Comparison of ENCODE assay signal across 22 cellular contexts in genomic region chr11:116537736-116538135, GRCh38.
DNase-seq lines count a peak whose midpoint lies in the region; ATAC-seq, FAIRE-seq and TF ChIP-seq lines count a peak whose summit lies in the region.
"Had no signal": no experiment of that assay in that cellular context is flagged by ENCODE, and none has a peak within 500 bp of the region (broad histone marks: within the 10 kb centered on the region; RNA-seq: fewer than 3 reads in every experiment).

No MANE protein-coding gene starts in this region.

- no peaks in the 10 kb centered on the region for H3K9me3 ChIP-seq in WERI-Rb-1 (ENCODE audit: severe bottlenecking)
- peaks cover 0 to 3% of the 10 kb centered on the region in 2 experiments; a peak in 1 of 4 replicates for H3K9me3 ChIP-seq in H1 (ENCODE audit: insufficient read depth in 2 of 2, low read depth in 1 of 2, low read length in 1 of 2)
- H3K9me3 ChIP-seq in sigmoid colon = peaks cover 0 to 2% (median 0%) of the 10 kb centered on the region in 4 donors
- H3K9me3 ChIP-seq: BLaER1, HAP-1 had no signal

- H3K36me3 Mint-ChIP-seq in Calu3 (ENCODE audit: insufficient read depth, unreplicated experiment) = no peaks in the 10 kb centered on the region
- H3K36me3 Mint-ChIP-seq: CD4-positive, CD25-positive, alpha-beta regulatory T cell; CD8-positive, alpha-beta memory T cell had no signal

- H3K4me3 ChIP-seq in WERI-Rb-1 (ENCODE audit: low read depth, low read length) = no peak overlapping the region
- no peak overlapping the region for H3K4me3 ChIP-seq in H1 (ENCODE audit: extremely low read depth in 1 of 4, insufficient read depth in 2 of 4, low read depth in 3 of 4, low read length in 4 of 4)
- H3K4me3 ChIP-seq in sigmoid colon = no peak overlapping the region
- H3K4me3 ChIP-seq: BLaER1, GM23338, HAP-1 had no signal

- no peak overlapping the region for H3K4ac ChIP-seq in H1 (replicated peaks; ENCODE audit: insufficient read length, low read depth, low read length)

- H3K27me3 ChIP-seq in WERI-Rb-1 (ENCODE audit: insufficient read depth, low read depth, severe bottlenecking) (no peaks in the 10 kb centered on the region), H1 (replicated peaks in 1 of 4; ENCODE audit: control insufficient read depth in 3 of 4, extremely low read depth in 1 of 4, insufficient read depth in 3 of 4, low read length in 3 of 4) (peaks cover 0 to 4% (median 0%) of the 10 kb centered on the region in 4 experiments; a peak in 3 of 7 replicates), sigmoid colon (peaks cover 0 to 7% (median 0%) of the 10 kb centered on the region in 3 donors)
- H3K27me3 ChIP-seq: BLaER1 had no signal

- H3K56ac ChIP-seq in H1 (replicated peaks; ENCODE audit: insufficient read length, low read depth, low read length) = no peak overlapping the region

- H2BK12ac ChIP-seq in H1 (ENCODE audit: low read depth, low read length) = no peak overlapping the region

- H2BK20ac ChIP-seq in H1 (ENCODE audit: low read length) = no peak overlapping the region

- ATAC-seq in HG02571 (IDR thresholded peaks at IDR 0.05; ENCODE audit: unreplicated experiment) = no peak
- ATAC-seq: GM23338 had no signal

- H2BK15ac ChIP-seq in H1 (ENCODE audit: low read length) = peak overlapping the region; percentile 40

- H3K79me1 ChIP-seq in H1 (ENCODE audit: low read depth, low read length) = no peaks in the 10 kb centered on the region

- H3K4me3 Mint-ChIP-seq in Calu3 (ENCODE audit: low read depth, unreplicated experiment) = no peak overlapping the region
- H3K4me3 Mint-ChIP-seq: B cell; CD4-positive, CD25-positive, alpha-beta regulatory T cell; CD8-positive, alpha-beta memory T cell; GM23338; HFFc6 had no signal

- no peak for TF ChIP-seq RAD21 in H1 (IDR thresholded peaks at IDR 0.05 in 1 of 2, conservative IDR thresholded peaks at IDR 0.05 in 1 of 2; ENCODE audit: low read depth in 2 of 2, low read length in 2 of 2)

- no peak for TF ChIP-seq EP300 in H1 (IDR thresholded peaks at IDR 0.05; ENCODE audit: borderline replicate concordance in 1 of 2, low read depth in 2 of 2, low read length in 2 of 2)
- no peak for TF ChIP-seq EP300 in sigmoid colon (IDR thresholded peaks at IDR 0.05)

- peaks cover 0 to 4% (median 1%) of the 10 kb centered on the region in 4 experiments; a peak in 2 of 7 replicates for H3K4me1 ChIP-seq in H1 (replicated peaks in 1 of 4; ENCODE audit: control insufficient read depth in 3 of 4, insufficient read depth in 4 of 4, low read length in 3 of 4)
- H3K4me1 ChIP-seq in sigmoid colon = no peaks in the 10 kb centered on the region
- H3K4me1 ChIP-seq: BLaER1, HAP-1 had no signal

- 92% methylated on average over 10 of the region's 11 CpGs; no CpG with 5 or more reads in 1 of the 2 experiments for WGBS in H1 (ENCODE audit: extremely low coverage in 1 of 2, insufficient coverage in 1 of 2, insufficient read length in 1 of 2, insufficient replicate concordance in 2 of 2, low coverage in 1 of 2, low lambda C conversion rate in 2 of 2, missing lambda C conversion rate in 1 of 2), 2 experiments
- WGBS in sigmoid colon, 2 donors = 78 to 83% methylated on average over 11 of the region's 11 CpGs

- TF ChIP-seq POLR2A in H1 (IDR thresholded peaks at IDR 0.05; ENCODE audit: control extremely low read depth in 1 of 2, low read depth in 2 of 2, low read length in 2 of 2) = no peak
- TF ChIP-seq POLR2A in sigmoid colon (IDR thresholded peaks at IDR 0.05) = no peak

- peaks cover 78% of the 10 kb centered on the region for H3K27me3 Mint-ChIP-seq in Calu3 (ENCODE audit: unreplicated experiment)

- CTCF ChIA-PET in H1 (lab: Charles Lee; ENCODE audit: partially characterized antibody) = interaction anchor here (1.9 to 11.6 kb wide), 4 partner anchors 10 to 102 kb away, joined by 5 to 96 read pairs (median 43); no protein-coding TSS in a partner anchor
- CTCF ChIA-PET in Calu3 (lab: Charles Lee) = no interaction called here

- no peak overlapping the region for H3K4me2 ChIP-seq in H1 (ENCODE audit: insufficient read depth in 1 of 2, low read depth in 2 of 2, low read length in 2 of 2)
- H3K4me2 ChIP-seq: BLaER1, GM23338 had no signal

- no peak overlapping the region for H4K8ac ChIP-seq in H1 (ENCODE audit: extremely low read depth, insufficient read depth, low read length)

- intact Hi-C loops in sigmoid colon (cut with DNase I) = no loop called here
- intact Hi-C loops in Calu3 (cut with micrococcal nuclease; ENCODE audit: unreplicated experiment) = no loop called here

- no peak overlapping the region for H2AK5ac ChIP-seq in H1 (ENCODE audit: low read depth, low read length)

- H3K9ac ChIP-seq in H1 (replicated peaks in 1 of 4; ENCODE audit: extremely low read depth in 1 of 4, low read depth in 3 of 4, low read length in 3 of 4) = no peak overlapping the region
- H3K9ac ChIP-seq: BLaER1 had no signal

- BruUV-seq in Calu3 (replicated peaks; lab: Mats Ljungman, UMichigan) = no TSS peak

- no peak overlapping the region for H2AFZ ChIP-seq in H1 (ENCODE audit: low read length)
- H2AFZ ChIP-seq: GM23338 had no signal

- POLR2A ChIA-PET in H1 (lab: Charles Lee; ENCODE audit: partially characterized antibody) = no interaction called here

- H3K18ac ChIP-seq in H1 (ENCODE audit: extremely low read depth, low read length) = no peak overlapping the region

- no peaks in the 10 kb centered on the region for H3K9me3 Mint-ChIP-seq in Calu3 (ENCODE audit: low read depth, unreplicated experiment)

- H2BK120ac ChIP-seq in H1 (replicated peaks; ENCODE audit: low read depth, low read length) = no peak overlapping the region

- H4K5ac ChIP-seq in H1 (ENCODE audit: insufficient read length, low read depth, low read length) = no peak overlapping the region

- H4K91ac ChIP-seq in H1 (replicated peaks; ENCODE audit: insufficient read length, low read length) = no peak overlapping the region

- no peak overlapping the region for H3K14ac ChIP-seq in H1 (ENCODE audit: insufficient read length)

- TF ChIP-seq CTCF in WERI-Rb-1 (IDR thresholded peaks at IDR 0.05; ENCODE audit: low read depth, low read length) (no peak), H1 (IDR thresholded peaks at IDR 0.05; ENCODE audit: control extremely low read depth in 1 of 3, insufficient read depth in 1 of 3, low read depth in 1 of 3, low read length in 3 of 3) (no peak), sigmoid colon (IDR thresholded peaks at IDR 0.05) (no peak), Calu3 (IDR thresholded peaks at IDR 0.05; ENCODE audit: unreplicated experiment) (no peak)

- no peak overlapping the region for H2BK5ac ChIP-seq in H1 (ENCODE audit: low read depth, low read length)

- H3K36me3 ChIP-seq in WERI-Rb-1 (no peaks in the 10 kb centered on the region), H1 (ENCODE audit: control insufficient read depth in 2 of 4, insufficient read depth in 4 of 4, low read length in 3 of 4) (no peaks in the 10 kb centered on the region), sigmoid colon (no peaks in the 10 kb centered on the region)
- H3K36me3 ChIP-seq: BLaER1, HAP-1 had no signal

- H3K4me1 Mint-ChIP-seq in Calu3 (ENCODE audit: low read depth, unreplicated experiment) = no peaks in the 10 kb centered on the region
- H3K4me1 Mint-ChIP-seq: B cell; CD4-positive, CD25-positive, alpha-beta regulatory T cell; CD8-positive, alpha-beta memory T cell had no signal

- FAIRE-seq in H1 (lab: Jason Lieb, UNC) = no peak
- FAIRE-seq: A204.1, G401.6, GM12892, GM19239, H54 had no signal

- no peak overlapping the region for H3K27ac Mint-ChIP-seq in Calu3 (ENCODE audit: unreplicated experiment)
- H3K27ac Mint-ChIP-seq: B cell; CD4-positive, CD25-positive, alpha-beta regulatory T cell; CD8-positive, alpha-beta memory T cell; GM23338; HFFc6 had no signal

- H3K23me2 ChIP-seq in H1 (ENCODE audit: low read depth, low read length) = no peaks in the 10 kb centered on the region; the same call in 1 of the 2 replicates

- DNase-seq in WERI-Rb-1 = no peak
- no peak for DNase-seq in H1 (ENCODE audit: low read depth in 1 of 2, low spot score in 2 of 2)
- peak; percentile 76 for DNase-seq in mesenteric fat pad (ENCODE audit: low spot score)
- peak; percentile 34 for DNase-seq in sigmoid colon
- DNase-seq in NCI-H524 treated with DMSO at 0.1 percent for 48 hours (lab: John Stamatoyannopoulos, UW) = no peak
- DNase-seq in Calu3 = no peak
- DNase-seq: CD4-positive, CD25-positive, alpha-beta regulatory T cell; CD8-positive, alpha-beta memory T cell; DND-41; HFFc6 had no signal

- no peaks in the 10 kb centered on the region for H3K79me2 ChIP-seq in H1 (ENCODE audit: control insufficient read depth in 1 of 2, insufficient read depth in 2 of 2, low read length in 2 of 2)

- 0 out of 2 replicates have a peak overlapping the region, but pooled peaks have one; percentile 2 for H3K27ac ChIP-seq in WERI-Rb-1
- no peak overlapping the region for H3K27ac ChIP-seq in H1 (ENCODE audit: low read depth, low read length)
- no peak overlapping the region for H3K27ac ChIP-seq in sigmoid colon
- H3K27ac ChIP-seq: 22Rv1, BLaER1, C4-2B had no signal

- H3K23ac ChIP-seq in H1 (ENCODE audit: insufficient read length) = no peak overlapping the region

- H4K20me1 ChIP-seq in H1 (replicated peaks in 1 of 2; ENCODE audit: control insufficient read depth in 1 of 2, insufficient read depth in 2 of 2, low read length in 2 of 2) = no peaks in the 10 kb centered on the region
- H4K20me1 ChIP-seq: BLaER1 had no signal

TF ChIP-seq in H1, 55 proteins besides CTCF, POLR2A, EP300 and RAD21 (continues in another document):
- TF ChIP-seq CEBPB (IDR thresholded peaks at IDR 0.05; ENCODE audit: low read depth, low read length) (no peak), KDM4A (IDR thresholded peaks at IDR 0.05; ENCODE audit: low read depth, low read length, severe bottlenecking) (no peak), CHD1 (IDR thresholded peaks at IDR 0.05; ENCODE audit: low read depth, low read length) (no peak), RFX5 (IDR thresholded peaks at IDR 0.05; ENCODE audit: borderline replicate concordance, low read depth, low read length) (no peak), YY1 (IDR thresholded peaks at IDR 0.05; ENCODE audit: low read depth, low read length) (no peak), JUN (IDR thresholded peaks at IDR 0.05; ENCODE audit: low read depth, low read length) (no peak), GTF2F1 (IDR thresholded peaks at IDR 0.05; ENCODE audit: borderline replicate concordance, low read depth, low read length) (no peak), E2F6 (IDR thresholded peaks at IDR 0.05) (no peak), ATF3 (IDR thresholded peaks at IDR 0.05; ENCODE audit: insufficient read depth, low read depth, low read length) (no peak), SIRT6 (IDR thresholded peaks at IDR 0.05; ENCODE audit: low read length) (no peak)

Comparison
In these comparisons a context has a peak if more than half of its experiments do, and no peak if none do; other contexts are left out.
1. DNase-seq: peak in mesenteric fat pad (single experiment) and sigmoid colon (single experiment); none in WERI-Rb-1 (single experiment), H1 (0 of 2), NCI-H524 treated with DMSO at 0.1 percent for 48 hours (single experiment) and Calu3 (single experiment).